Comparison of ENCODE assay signal across 8 cellular contexts in the genomic region with DNA sequence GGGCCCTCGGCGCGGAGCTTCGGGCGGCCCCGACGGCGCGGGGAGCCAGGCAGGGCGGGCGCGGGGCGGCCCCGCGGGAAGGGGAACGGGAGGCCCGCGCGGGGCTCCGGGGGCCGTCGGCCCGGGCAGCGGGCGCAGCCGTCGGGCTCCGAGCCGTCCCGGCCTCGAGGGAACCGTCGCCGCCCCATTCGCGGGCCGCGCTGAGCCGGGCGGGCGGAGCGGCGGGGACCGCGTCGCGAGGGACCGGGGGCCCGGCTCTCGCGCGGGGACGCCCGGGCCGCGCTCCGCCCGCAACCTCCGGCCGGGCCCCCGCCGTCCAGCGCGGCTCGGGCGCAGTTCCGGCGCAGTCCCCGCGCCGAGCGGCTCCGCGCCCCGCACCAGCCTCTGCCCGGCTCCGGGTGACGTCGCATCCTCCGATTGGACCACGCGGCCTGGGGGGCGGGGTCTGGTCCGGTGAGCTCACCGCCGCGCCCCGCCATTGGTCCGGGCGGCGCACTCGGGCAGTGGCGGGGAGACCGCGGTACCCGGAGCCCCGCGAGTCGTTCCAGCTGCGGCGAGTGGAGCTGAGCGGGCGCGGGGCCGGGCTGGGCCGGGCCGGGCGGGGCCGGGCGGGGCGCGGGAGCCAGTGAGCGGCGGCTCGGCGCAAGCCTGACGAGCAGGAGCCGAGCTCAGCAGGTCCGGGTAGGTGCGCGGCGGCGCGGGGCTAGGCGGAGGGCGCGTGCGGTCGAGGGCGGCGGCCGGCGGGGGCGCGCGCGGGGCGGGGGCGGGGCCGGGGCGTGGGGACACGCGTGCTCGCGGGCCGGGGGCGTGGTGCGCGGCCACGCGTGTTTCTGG.
A peak's percentile ranks its signal among the peaks of the same experiment; 100 is the strongest.
DNase-seq lines count a peak whose midpoint lies in the region; ATAC-seq and TF ChIP-seq lines count a peak whose summit lies in the region.

No MANE protein-coding gene starts in this region.

- no peak overlapping the region for H3K4me2 ChIP-seq in KMS-11

- TF ChIP-seq EP300 in tibial nerve (IDR thresholded peaks at IDR 0.05) = peak in 1 of 2 donors; percentile 72

- H3K27me3 ChIP-seq in KMS-11 (ENCODE audit: insufficient read depth, low read depth) (no peaks in the 10 kb centered on the region; the same call in 1 of the 2 replicates), tibial nerve (peaks cover 0 to 3% of the 10 kb centered on the region in 2 donors)

- H3K27ac Mint-ChIP-seq in activated naive CD8-positive, alpha-beta T cell treated with anti-CD3 and anti-CD28 coated beads for 36 hours = no peak overlapping the region

- H3K4me1 Mint-ChIP-seq in activated naive CD8-positive, alpha-beta T cell treated with anti-CD3 and anti-CD28 coated beads for 36 hours = peaks cover 14% of the 10 kb centered on the region

- H3K27me3 Mint-ChIP-seq in activated naive CD8-positive, alpha-beta T cell treated with anti-CD3 and anti-CD28 coated beads for 36 hours = peaks cover 83% of the 10 kb centered on the region

- H3K9me3 ChIP-seq in tibial nerve = no peaks in the 10 kb centered on the region

- TF ChIP-seq CTCF in KMS-11 (conservative IDR thresholded peaks at IDR 0.05; ENCODE audit: low read depth, low read length) = no peak
- no peak for TF ChIP-seq CTCF in tibial nerve (IDR thresholded peaks at IDR 0.05)

- intact Hi-C loops in Right ventricle myocardium inferior (cut with DNase I) = loop anchor here (2.0 kb wide), 1 partner anchor 14 kb away; no protein-coding TSS in a partner anchor
- intact Hi-C loops in posterior vena cava (cut with DNase I) = loop anchor here in 1 of 2 donors (5.0 kb wide), 1 partner anchor 37 kb away; no protein-coding TSS in a partner anchor

- H3K9me3 Mint-ChIP-seq in activated naive CD8-positive, alpha-beta T cell treated with anti-CD3 and anti-CD28 coated beads for 36 hours = no peaks in the 10 kb centered on the region

- no peak overlapping the region for H2AFZ ChIP-seq in KMS-11 (ENCODE audit: low read depth)

- H4K20me1 ChIP-seq in KMS-11 (ENCODE audit: insufficient read depth) = no peaks in the 10 kb centered on the region

- H3K4me1 ChIP-seq in KMS-11 (ENCODE audit: low read depth, poor library complexity, severe bottlenecking) (no peaks in the 10 kb centered on the region), tibial nerve (peaks cover 0 to 30% (median 2%) of the 10 kb centered on the region in 4 donors)

- H3K4me3 Mint-ChIP-seq in activated naive CD8-positive, alpha-beta T cell treated with anti-CD3 and anti-CD28 coated beads for 36 hours = no peak overlapping the region

- TF ChIP-seq POLR2A in tibial nerve (IDR thresholded peaks at IDR 0.05) = peak; percentile 65 to 85

- DNase-seq in DMS 273 treated with DMSO at 0.1 percent for 48 hours (lab: John Stamatoyannopoulos, UW) (peak; percentile 58), SKM-1 treated with dmso at 0.1 percent for 144 hours (lab: John Stamatoyannopoulos, UW; ENCODE audit: unreplicated experiment) (peak; percentile 84), Right ventricle myocardium inferior (ENCODE audit: missing footprints) (peak; percentile 97), posterior vena cava (ENCODE audit: low spot score) (peak; percentile 97), tibial nerve (ENCODE audit: low spot score in 2 of 2) (peak; percentile 92 to 94)
- DNase-seq in activated naive CD8-positive, alpha-beta T cell treated with anti-CD3 and anti-CD28 coated beads for 36 hours = peak; percentile 92

- WGBS in tibial nerve, 2 donors = 6% methylated on average over 20 of the region's 151 CpGs; no CpG with 5 or more reads in 1 of the 2 donors

- H3K9ac ChIP-seq in KMS-11 = peak overlapping the region; percentile 25; the same call in 1 of the 2 replicates

- ATAC-seq in GM21723 (IDR thresholded peaks at IDR 0.05; ENCODE audit: unreplicated experiment) = peak; percentile 91
- ATAC-seq in Right ventricle myocardium inferior = peak; percentile 99

- H3K79me2 ChIP-seq in KMS-11 (ENCODE audit: insufficient read depth, low read depth) = no peaks in the 10 kb centered on the region; the same call in 1 of the 2 replicates

- H3K4me3 ChIP-seq in KMS-11 (IDR thresholded peaks at IDR 0.05; ENCODE audit: insufficient read depth, low read depth, low read length) (no peak overlapping the region), tibial nerve (peak overlapping the region; percentile 38 to 60 (median 50))

- no peaks in the 10 kb centered on the region for H3K36me3 Mint-ChIP-seq in activated naive CD8-positive, alpha-beta T cell treated with anti-CD3 and anti-CD28 coated beads for 36 hours

- H3K27ac ChIP-seq in KMS-11 (no peak overlapping the region), tibial nerve (peak overlapping the region in 2 of 4 donors; percentile 76 to 83)

- no peaks in the 10 kb centered on the region for H3K36me3 ChIP-seq in KMS-11 (ENCODE audit: insufficient read depth)
- no peaks in the 10 kb centered on the region for H3K36me3 ChIP-seq in tibial nerve
